Comparison of ENCODE assay signal across 11 cellular contexts in genomic region chr5:172285226-172286143, GRCh38. TPM values are rescaled to one million over a fixed set of nuclear protein-coding genes. Genes with fewer than 3 reads are reported as not detected.
DNase-seq lines count a peak whose midpoint lies in the region; ATAC-seq, FAIRE-seq and TF ChIP-seq lines count a peak whose summit lies in the region.
"Had no signal": no experiment of that assay in that cellular context is flagged by ENCODE, and none has a peak within 500 bp of the region (broad histone marks: within the 10 kb centered on the region; RNA-seq: fewer than 3 reads in every experiment).

No MANE protein-coding gene starts in this region.

- no peak for DNase-seq in activated CD4-positive, alpha-beta T cell treated with anti-CD3 and anti-CD28 coated beads for 36 hours
- no peak for DNase-seq in activated CD4-positive, alpha-beta T cell treated with anti-CD3 and anti-CD28 coated beads for 48 hours
- DNase-seq in OCI-LY7 (ENCODE audit: low spot score) (no peak), endothelial cell (ENCODE audit: low spot score) (no peak), psoas muscle (no peak), NCI-H82 treated with DMSO at 0.1 percent for 48 hours (lab: John Stamatoyannopoulos, UW; ENCODE audit: unreplicated experiment) (no peak), GM12891 (ENCODE audit: insufficient read length, low spot score) (no peak)
- DNase-seq: NCI-H2171; stimulated activated CD4-positive, alpha-beta T cell treated with anti-CD3 and anti-CD28 coated beads, Interleukin-2, amount 100 ng/mL, for 48 hours; upper lobe of left lung had no signal

- no peaks in the 10 kb centered on the region for H3K27me3 ChIP-seq in psoas muscle (ENCODE audit: insufficient read depth in 3 of 3, low read length in 2 of 3)
- H3K27me3 ChIP-seq: upper lobe of left lung had no signal

- H3K9me2 ChIP-seq in OCI-LY7 (ENCODE audit: insufficient read depth, low read length): no peaks in the 10 kb centered on the region

- peak overlapping the region; percentile 96; the same call in 1 of the 2 replicates for H2AFZ ChIP-seq in OCI-LY7 (ENCODE audit: low read length)

- H3K4me3 ChIP-seq in OCI-LY7 (ENCODE audit: low read depth, low read length, poor library complexity, severe bottlenecking) (peak overlapping the region; percentile 94), psoas muscle (peak overlapping the region; percentile 94)

- peaks cover 16% of the 10 kb centered on the region for H3K4me1 Mint-ChIP-seq in activated CD4-positive, alpha-beta T cell treated with anti-CD3 and anti-CD28 coated beads for 36 hours
- H3K4me1 Mint-ChIP-seq in endothelial cell (ENCODE audit: unreplicated experiment): peaks cover 6% of the 10 kb centered on the region

- no peak for TF ChIP-seq POLR2A in GM12891 (IDR thresholded peaks at IDR 0.05; ENCODE audit: low read depth, low read length)

- no peaks in the 10 kb centered on the region for H3K27me3 Mint-ChIP-seq in activated CD4-positive, alpha-beta T cell treated with anti-CD3 and anti-CD28 coated beads for 36 hours
- peaks cover 13% of the 10 kb centered on the region for H3K27me3 Mint-ChIP-seq in endothelial cell (ENCODE audit: unreplicated experiment)

- H3K36me3 ChIP-seq in OCI-LY7 (ENCODE audit: insufficient read depth, low read length) (no peaks in the 10 kb centered on the region), psoas muscle (ENCODE audit: insufficient read depth in 1 of 2, low read depth in 1 of 2) (no peaks in the 10 kb centered on the region)
- H3K36me3 ChIP-seq: upper lobe of left lung had no signal

- intact Hi-C loops in activated CD4-positive, alpha-beta T cell treated with anti-CD3 and anti-CD28 coated beads for 36 hours (cut with DNase I, micrococcal nuclease): loop anchor here (2.0 to 10.0 kb wide), 2 partner anchors 97 to 871 kb away; partner anchors contain the start of genes FGF18 (in 1 of the 2) and STK10 (in 1 of the 2)
- intact Hi-C loops in OCI-LY7 (cut with micrococcal nuclease; ENCODE audit: unreplicated experiment): loop anchor here (2.0 kb wide), 1 partner anchor 175 kb away; no protein-coding TSS in a partner anchor
- intact Hi-C loops in psoas muscle (cut with DNase I): no loop called here

- no peaks in the 10 kb centered on the region for H3K9me3 ChIP-seq in OCI-LY7 (ENCODE audit: low read length)
- no peaks in the 10 kb centered on the region for H3K9me3 ChIP-seq in psoas muscle
- H3K9me3 ChIP-seq: upper lobe of left lung had no signal

- ATAC-seq in activated CD4-positive, alpha-beta T cell treated with anti-CD3 and anti-CD28 coated beads for 36 hours: no peak
- ATAC-seq in psoas muscle (no peak), GM19035 (IDR thresholded peaks at IDR 0.05; ENCODE audit: unreplicated experiment) (no peak)

- no TSS peak for BruUV-seq in OCI-LY7 (replicated peaks; lab: Mats Ljungman, UMichigan)

- peak overlapping the region; percentile 85 for H3K4me3 Mint-ChIP-seq in activated CD4-positive, alpha-beta T cell treated with anti-CD3 and anti-CD28 coated beads for 36 hours
- H3K4me3 Mint-ChIP-seq in endothelial cell (ENCODE audit: unreplicated experiment): peak overlapping the region; percentile 92

- CTCF ChIA-PET in activated CD4-positive, alpha-beta T cell treated with anti-CD3 and anti-CD28 coated beads for 36 hours (lab: Charles Lee): interaction anchor here (0.7 to 1.7 kb wide), 6 partner anchors 8 to 179 kb away, joined by 3 to 11 read pairs (median 4); no protein-coding TSS in a partner anchor
- CTCF ChIA-PET in OCI-LY7 (lab: Charles Lee; ENCODE audit: unreplicated experiment): no interaction called here

- H3K9me3 Mint-ChIP-seq in activated CD4-positive, alpha-beta T cell treated with anti-CD3 and anti-CD28 coated beads for 36 hours (ENCODE audit: low read depth): no peaks in the 10 kb centered on the region
- no peaks in the 10 kb centered on the region for H3K9me3 Mint-ChIP-seq in endothelial cell (ENCODE audit: unreplicated experiment)

- TF ChIP-seq CTCF in OCI-LY7 (conservative IDR thresholded peaks at IDR 0.05; ENCODE audit: low read length): no peak
- TF ChIP-seq CTCF in endothelial cell (IDR thresholded peaks at IDR 0.05; ENCODE audit: unreplicated experiment): no peak
- TF ChIP-seq CTCF in psoas muscle (IDR thresholded peaks at IDR 0.05): no peak

- peak overlapping the region; percentile 92 for H3K4me2 ChIP-seq in OCI-LY7 (ENCODE audit: low read length)

- H3K27ac ChIP-seq in OCI-LY7 (ENCODE audit: low read depth, low read length, poor library complexity, severe bottlenecking) (no peak overlapping the region), psoas muscle (no peak overlapping the region)

- POLR2A ChIA-PET in activated CD4-positive, alpha-beta T cell treated with anti-CD3 and anti-CD28 coated beads for 36 hours (lab: Charles Lee): no interaction called here
- POLR2A ChIA-PET in OCI-LY7 (lab: Charles Lee): interaction anchor here (0.6 to 1.3 kb wide), 7 partner anchors 8 to 898 kb away, joined by 3 to 6 read pairs (median 4); partner anchors contain the start of gene NPM1

- H3K36me3 Mint-ChIP-seq in activated CD4-positive, alpha-beta T cell treated with anti-CD3 and anti-CD28 coated beads for 36 hours (ENCODE audit: low read depth): peaks cover 1% of the 10 kb centered on the region
- H3K36me3 Mint-ChIP-seq in endothelial cell (ENCODE audit: low read depth, unreplicated experiment): no peaks in the 10 kb centered on the region

- no peak for FAIRE-seq in GM12891 (lab: Jason Lieb, UNC)

- peaks cover 27% of the 10 kb centered on the region for H3K79me2 ChIP-seq in OCI-LY7 (ENCODE audit: insufficient read depth, low read depth, low read length)

- peaks cover 10% of the 10 kb centered on the region; the same call in 1 of the 2 replicates for H4K20me1 ChIP-seq in OCI-LY7 (ENCODE audit: insufficient read depth, low read length)

- WGBS in psoas muscle, 3 donors: 60 to 68% (median 66%) methylated on average over 15 of the region's 15 CpGs

- H3K4me1 ChIP-seq in OCI-LY7 (ENCODE audit: insufficient read depth, low read length, poor library complexity, severe bottlenecking) (peaks cover 25% of the 10 kb centered on the region), psoas muscle (peaks cover 14% of the 10 kb centered on the region)

- no peak overlapping the region for H3K27ac Mint-ChIP-seq in activated CD4-positive, alpha-beta T cell treated with anti-CD3 and anti-CD28 coated beads for 36 hours
- H3K27ac Mint-ChIP-seq in endothelial cell (ENCODE audit: unreplicated experiment): peak overlapping the region; percentile 44

TF ChIP-seq in GM12891, 5 proteins besides CTCF, POLR2A, EP300 and RAD21:
- TF ChIP-seq PAX5 (IDR thresholded peaks at IDR 0.05; ENCODE audit: insufficient read depth, low read length, severe bottlenecking): no peak
- no peak for TF ChIP-seq POU2F2 (IDR thresholded peaks at IDR 0.05; ENCODE audit: low read depth, low read length)
- no peak for TF ChIP-seq SPI1 (IDR thresholded peaks at IDR 0.05; ENCODE audit: low read depth, low read length)
- no peak for TF ChIP-seq TAF1 (IDR thresholded peaks at IDR 0.05; ENCODE audit: low read depth, low read length)
- no peak for TF ChIP-seq POLR2AphosphoS5 (IDR thresholded peaks at IDR 0.05; ENCODE audit: low read depth, low read length)

RNA-seq across cellular contexts. Expression of gene UBTD2, which starts 1.9 kb away (rescaled TPM):
- 1 to 10 TPM; 6.0 to 6.1 TPM for total RNA-seq in activated CD4-positive, alpha-beta T cell treated with anti-CD3 and anti-CD28 coated beads for 36 hours
- total RNA-seq in OCI-LY7 (2014; rRNA removed; shearing (Covaris generic)): 14.7 and 16.0 TPM in 2 replicates
- total RNA-seq in OCI-LY7 (2022) (19.4 and 19.8 TPM in 2 replicates), endothelial cell (ENCODE audit: unreplicated experiment) (38.8 TPM), psoas muscle (10 to 100 TPM in 1 of 4 donors, 1 to 10 TPM in 3; 7.4 to 12.3 (median 8.6) TPM)
- polyA plus RNA-seq in psoas muscle: 10 to 100 TPM in 1 of 3 donors, 1 to 10 TPM in 2; 5.3 to 10.5 (median 8.6) TPM
- 6.5 TPM for polyA plus RNA-seq in GM12891 (2012; ENCODE audit: low read depth, missing spikeins)

Comparison
In these comparisons a context has a peak if more than half of its experiments do, and no peak if none do; other contexts are left out.
1. intact Hi-C loops: an anchor here in activated CD4-positive, alpha-beta T cell treated with anti-CD3 and anti-CD28 coated beads for 36 hours (2.0 to 10.0 kb wide) and OCI-LY7 (2.0 kb wide); none called in psoas muscle.